In genomic region chr11:44143987-44144909, GRCh38 we compare ENCODE assay signal across 20 cellular contexts. TPM values are rescaled to one million over a fixed set of nuclear protein-coding genes. Genes with fewer than 3 reads are reported as not detected.
DNase-seq lines count a peak whose midpoint lies in the region; ATAC-seq, FAIRE-seq and TF ChIP-seq lines count a peak whose summit lies in the region.
"Had no signal": no experiment of that assay in that cellular context is flagged by ENCODE, and none has a peak within 500 bp of the region (broad histone marks: within the 10 kb centered on the region; RNA-seq: fewer than 3 reads in every experiment).

No MANE protein-coding gene starts in this region.

- 52 to 71% (median 58%) methylated on average over 7 of the region's 7 CpGs for WGBS in psoas muscle, 3 donors
- WGBS in neuronal stem cell (ENCODE audit: extremely low coverage in 2 of 2, insufficient read length in 2 of 2, insufficient replicate concordance in 1 of 2), 2 donors: no CpG with 5 or more reads among the region's 7 CpGs

- peaks cover 5% of the 10 kb centered on the region for H3K4me1 ChIP-seq in RWPE2 (ENCODE audit: insufficient read depth, poor library complexity, severe bottlenecking)
- peaks cover 57% of the 10 kb centered on the region for H3K4me1 ChIP-seq in psoas muscle
- H3K4me1 ChIP-seq in neuronal stem cell (ENCODE audit: control insufficient read depth in 2 of 2, insufficient read depth in 1 of 2, low read depth in 1 of 2, low read length in 2 of 2): peaks cover 2 to 11% of the 10 kb centered on the region in 2 donors
- H3K4me1 ChIP-seq: HAP-1 had no signal

- POLR2A ChIA-PET in GM10248 (lab: Yijun Ruan, JAX): no interaction called here

- no peak overlapping the region for H3K4me2 ChIP-seq in neuronal stem cell (ENCODE audit: insufficient read depth, low read length, poor library complexity, severe bottlenecking)
- H3K4me2 ChIP-seq: SK-N-SH had no signal

- TF ChIP-seq CTCF in RWPE2 (IDR thresholded peaks at IDR 0.05; ENCODE audit: poor library complexity, severe bottlenecking): no peak
- TF ChIP-seq CTCF in psoas muscle (IDR thresholded peaks at IDR 0.05): no peak
- TF ChIP-seq CTCF in GM10248 (IDR thresholded peaks at IDR 0.05; ENCODE audit: control extremely low read depth, extremely low read depth, low read depth, missing control alignments): no peak

- H3K14ac ChIP-seq in neuronal stem cell (ENCODE audit: low read length): no peak overlapping the region

- FAIRE-seq in GM19239 (lab: Jason Lieb, UNC): peak; percentile 11
- FAIRE-seq: HepG2, kidney had no signal

- H3K79me1 ChIP-seq in neuronal stem cell (ENCODE audit: low read depth, low read length): no peaks in the 10 kb centered on the region

- DNase-seq in NCI-H2171 treated with DMSO at 0.1 percent for 48 hours (lab: John Stamatoyannopoulos, UW): peak; percentile 45
- DNase-seq in NCI-H2171 (lab: John Stamatoyannopoulos, UW): no peak
- DNase-seq in GM19239 (ENCODE audit: insufficient read length, low spot score): no peak
- no peak for DNase-seq in RWPE2 (ENCODE audit: low spot score)
- DNase-seq in psoas muscle: no peak
- no peak for DNase-seq in GM10248 (ENCODE audit: extremely low spot score)
- no peak for DNase-seq in NOMO-1 treated with dmso at 0.1 percent for 144 hours (lab: John Stamatoyannopoulos, UW; ENCODE audit: unreplicated experiment)
- DNase-seq in neuronal stem cell (ENCODE audit: low spot score): no peak
- DNase-seq: activated CD4-positive, alpha-beta T cell treated with anti-CD3 and anti-CD28 coated beads, Interleukin-2, amount 10 ng/mL, durations not matched to agents 7 days and 5 days; activated naive CD4-positive, alpha-beta T cell treated with anti-CD3 and anti-CD28 coated beads, Interleukin-2, amount 10 ng/mL, durations not matched to agents 7 days and 5 days; AML-193; amniotic stem cell; kidney; NCI-H1105 treated with DMSO at 0.1 percent for 48 hours; NCI-H2029; NCI-H446; SK-N-SH had no signal

- H3K9ac ChIP-seq in neuronal stem cell (ENCODE audit: low read depth, low read length, poor library complexity): no peak overlapping the region
- H3K9ac ChIP-seq: SK-N-SH had no signal

- no peak overlapping the region for H2BK5ac ChIP-seq in neuronal stem cell (ENCODE audit: low read length)

- intact Hi-C loops in psoas muscle (cut with DNase I): no loop called here

- H3K4me3 ChIP-seq in RWPE2 (ENCODE audit: severe bottlenecking) (no peak overlapping the region), psoas muscle (no peak overlapping the region), neuronal stem cell (ENCODE audit: low read length in 2 of 2) (no peak overlapping the region)
- H3K4me3 ChIP-seq: coronary artery, HAP-1 had no signal

- no peaks in the 10 kb centered on the region for H3K27me3 ChIP-seq in RWPE2 (ENCODE audit: insufficient read depth, poor library complexity, severe bottlenecking)
- no peaks in the 10 kb centered on the region for H3K27me3 ChIP-seq in psoas muscle (ENCODE audit: insufficient read depth in 3 of 3, low read length in 2 of 3)
- H3K27me3 ChIP-seq in neuronal stem cell (ENCODE audit: control insufficient read depth in 3 of 3, insufficient read depth in 3 of 3, low read depth in 1 of 3, low read length in 3 of 3): no peaks in the 10 kb centered on the region

- no peak overlapping the region for H3K4ac ChIP-seq in neuronal stem cell (ENCODE audit: low read length)

- H3K36me3 ChIP-seq in RWPE2 (ENCODE audit: low read depth) (peaks cover 28% of the 10 kb centered on the region), psoas muscle (ENCODE audit: insufficient read depth in 1 of 2, low read depth in 1 of 2) (no peaks in the 10 kb centered on the region), neuronal stem cell (replicated peaks in 1 of 2; ENCODE audit: control insufficient read depth in 2 of 2, insufficient read depth in 2 of 2, low read length in 2 of 2) (peaks cover 1 to 14% of the 10 kb centered on the region in 2 donors)

- no peak overlapping the region for H2AFZ ChIP-seq in neuronal stem cell (ENCODE audit: low read length)

- H3K27ac ChIP-seq in RWPE2 (ENCODE audit: poor library complexity, severe bottlenecking): no peak overlapping the region
- H3K27ac ChIP-seq in psoas muscle: peak overlapping the region; percentile 70
- no peak overlapping the region for H3K27ac ChIP-seq in neuronal stem cell (replicated peaks; ENCODE audit: low read length)
- H3K27ac ChIP-seq: coronary artery had no signal

- H3K9me3 ChIP-seq in RWPE2 (ENCODE audit: severe bottlenecking): no peaks in the 10 kb centered on the region
- H3K9me3 ChIP-seq in psoas muscle: no peaks in the 10 kb centered on the region
- peaks cover 0 to 6% of the 10 kb centered on the region in 2 donors for H3K9me3 ChIP-seq in neuronal stem cell (replicated peaks in 1 of 2; ENCODE audit: control insufficient read depth in 2 of 2, insufficient read depth in 1 of 2, low read depth in 1 of 2, low read length in 2 of 2)
- H3K9me3 ChIP-seq: HAP-1, SK-N-SH had no signal

- H2BK12ac ChIP-seq in neuronal stem cell (ENCODE audit: low read length): no peak overlapping the region

- no peak overlapping the region for H2BK15ac ChIP-seq in neuronal stem cell (ENCODE audit: low read length)

- no peak overlapping the region for H4K8ac ChIP-seq in neuronal stem cell (ENCODE audit: low read depth, low read length)

- no peak overlapping the region for H2BK120ac ChIP-seq in neuronal stem cell (ENCODE audit: low read depth, low read length)

- H3K18ac ChIP-seq in neuronal stem cell (ENCODE audit: low read length): no peak overlapping the region

- no peak overlapping the region for H2AK5ac ChIP-seq in neuronal stem cell (ENCODE audit: low read depth, low read length)

- H3K23ac ChIP-seq in neuronal stem cell (ENCODE audit: low read depth, low read length, poor library complexity): no peak overlapping the region

- ATAC-seq in RWPE2 (ENCODE audit: low read depth): peak; percentile 41
- peak; percentile 69 to 79 (median 76) for ATAC-seq in psoas muscle
- ATAC-seq: HepG2 had no signal

- CTCF ChIA-PET in GM10248 (lab: Yijun Ruan, JAX): interaction anchor here (0.9 to 1.4 kb wide), 4 partner anchors 10 to 204 kb away, joined by 3 to 5 read pairs (median 3); no protein-coding TSS in a partner anchor

- H4K91ac ChIP-seq in neuronal stem cell (ENCODE audit: low read depth, low read length, poor library complexity): no peak overlapping the region

RNA-seq across cellular contexts. Expression of gene EXT2, which starts 48.8 kb away (rescaled TPM):
- total RNA-seq in psoas muscle: 10 to 100 TPM; 21.4 to 23.5 (median 21.6) TPM
- polyA plus RNA-seq in psoas muscle: 10 to 100 TPM; 11.0 to 15.1 (median 13.1) TPM
- 36.4 TPM for polyA plus RNA-seq in neuronal stem cell (2013, experiment 1 of 2)
- polyA plus RNA-seq in neuronal stem cell (2013, experiment 2 of 2): 35.5 TPM
